In genomic region chr12:93244514-93245077, GRCh38 we compare ENCODE assay signal across 10 cellular contexts.
A peak's percentile ranks its signal among the peaks of the same experiment; 100 is the strongest.
DNase-seq lines count a peak whose midpoint lies in the region; ATAC-seq, FAIRE-seq and TF ChIP-seq lines count a peak whose summit lies in the region.
"Had no signal": no experiment of that assay in that cellular context is flagged by ENCODE, and none has a peak within 500 bp of the region (broad histone marks: within the 10 kb centered on the region; RNA-seq: fewer than 3 reads in every experiment).

No MANE protein-coding gene starts in this region.

- H3K36me3 ChIP-seq in keratinocyte (ENCODE audit: control insufficient read depth in 2 of 2, extremely low read depth in 1 of 2, insufficient read depth in 2 of 2, low read length in 2 of 2) (no peaks in the 10 kb centered on the region), subcutaneous abdominal adipose tissue (ENCODE audit: control insufficient read depth in 5 of 5, insufficient read depth in 5 of 5, low read length in 5 of 5) (no peaks in the 10 kb centered on the region)
- H3K36me3 ChIP-seq: BLaER1 had no signal

- H3K27me3 ChIP-seq in keratinocyte (ENCODE audit: control insufficient read depth, extremely low read depth, insufficient read depth, low read length): no peaks in the 10 kb centered on the region
- H3K27me3 ChIP-seq in subcutaneous abdominal adipose tissue (ENCODE audit: control insufficient read depth in 5 of 5, insufficient read depth in 4 of 5, low read length in 5 of 5): no peaks in the 10 kb centered on the region
- no peaks in the 10 kb centered on the region for H3K27me3 ChIP-seq in foreskin keratinocyte
- H3K27me3 ChIP-seq: BLaER1 had no signal

- no peak overlapping the region for H3K4me3 Mint-ChIP-seq in activated CD8-positive, alpha-beta memory T cell treated with anti-CD3 and anti-CD28 coated beads, Interleukin-2, amount 10 ng/mL, durations not matched to agents 7 days and 5 days

- dilution Hi-C loops in keratinocyte (cut with MboI; ENCODE audit: extremely low pct_ligation_motif_present, low sequenced_read_pairs): no loop called here

- H4K20me1 ChIP-seq in keratinocyte (ENCODE audit: control insufficient read depth, extremely low read depth, insufficient read depth, low read length): no peaks in the 10 kb centered on the region
- H4K20me1 ChIP-seq: BLaER1 had no signal

- H3K4me1 Mint-ChIP-seq in activated CD8-positive, alpha-beta memory T cell treated with anti-CD3 and anti-CD28 coated beads, Interleukin-2, amount 10 ng/mL, durations not matched to agents 7 days and 5 days: peaks cover 38% of the 10 kb centered on the region

- H3K36me3 Mint-ChIP-seq in activated CD8-positive, alpha-beta memory T cell treated with anti-CD3 and anti-CD28 coated beads, Interleukin-2, amount 10 ng/mL, durations not matched to agents 7 days and 5 days: no peaks in the 10 kb centered on the region

- no peak for DNase-seq in activated CD8-positive, alpha-beta memory T cell treated with anti-CD3 and anti-CD28 coated beads, Interleukin-2, amount 10 ng/mL, durations not matched to agents 7 days and 5 days
- DNase-seq in activated CD8-positive, alpha-beta memory T cell treated with anti-CD3 and anti-CD28 coated beads for 24 hours: no peak
- no peak for DNase-seq in Jurkat, Clone E6-1 (ENCODE audit: low read depth, low spot score)
- no peak for DNase-seq in keratinocyte (ENCODE audit: low read depth, low spot score)
- no peak for DNase-seq in foreskin keratinocyte
- no peak for DNase-seq in NCI-H146 (lab: John Stamatoyannopoulos, UW)
- DNase-seq: NCI-H1694 had no signal

- H3K27ac ChIP-seq in keratinocyte (ENCODE audit: control insufficient read depth, insufficient read depth, low read length) (no peak overlapping the region), subcutaneous abdominal adipose tissue (ENCODE audit: low read depth, low read length) (peak overlapping the region; percentile 12), foreskin keratinocyte (no peak overlapping the region)
- H3K27ac ChIP-seq: BLaER1 had no signal

- H3K4me3 ChIP-seq in Jurkat, Clone E6-1 (ENCODE audit: low read length): peak overlapping the region; percentile 22
- H3K4me3 ChIP-seq in keratinocyte (ENCODE audit: control insufficient read depth in 2 of 3, extremely low read depth in 1 of 3, insufficient read depth in 2 of 3, low read depth in 1 of 3, low read length in 3 of 3): no peak overlapping the region
- no peak overlapping the region for H3K4me3 ChIP-seq in subcutaneous abdominal adipose tissue (ENCODE audit: low read depth in 1 of 5, low read length in 5 of 5)
- H3K4me3 ChIP-seq: BLaER1 had no signal

- TF ChIP-seq CTCF in keratinocyte (optimal IDR thresholded peaks at IDR 0.05 in 1 of 3, IDR thresholded peaks at IDR 0.05 in 1 of 3, conservative IDR thresholded peaks at IDR 0.05 in 1 of 3; ENCODE audit: extremely low read depth in 1 of 3, insufficient read depth in 2 of 3, low read length in 3 of 3) (no peak), foreskin keratinocyte (conservative IDR thresholded peaks at IDR 0.05) (no peak)

- H3K9me1 ChIP-seq in keratinocyte (ENCODE audit: control insufficient read depth, extremely low read depth, insufficient read depth, low read length): no peaks in the 10 kb centered on the region

- CTCF ChIA-PET in activated CD8-positive, alpha-beta memory T cell treated with anti-CD3 and anti-CD28 coated beads, Interleukin-2, amount 10 ng/mL, durations not matched to agents 7 days and 5 days (lab: Charles Lee): interaction anchor here (1.6 to 1.9 kb wide), 2 partner anchors 147 to 175 kb away, joined by 6 to 7 read pairs; no protein-coding TSS in a partner anchor

- H3K4me1 ChIP-seq in keratinocyte (ENCODE audit: control insufficient read depth, extremely low read depth, insufficient read depth, low read length) (peaks cover 12% of the 10 kb centered on the region), subcutaneous abdominal adipose tissue (ENCODE audit: control insufficient read depth in 5 of 5, insufficient read depth in 5 of 5, low read length in 5 of 5) (peaks cover 0 to 28% (median 20%) of the 10 kb centered on the region in 5 donors), foreskin keratinocyte (peaks cover 9% of the 10 kb centered on the region)
- H3K4me1 ChIP-seq: BLaER1 had no signal

- H3K79me2 ChIP-seq in keratinocyte (ENCODE audit: control insufficient read depth, insufficient read depth, low read length): no peaks in the 10 kb centered on the region

- H3K27ac Mint-ChIP-seq in activated CD8-positive, alpha-beta memory T cell treated with anti-CD3 and anti-CD28 coated beads, Interleukin-2, amount 10 ng/mL, durations not matched to agents 7 days and 5 days: peak overlapping the region; percentile 55

- no peak for FAIRE-seq in keratinocyte (lab: Jason Lieb, UNC)

- no peaks in the 10 kb centered on the region for H3K27me3 Mint-ChIP-seq in activated CD8-positive, alpha-beta memory T cell treated with anti-CD3 and anti-CD28 coated beads, Interleukin-2, amount 10 ng/mL, durations not matched to agents 7 days and 5 days

- no peaks in the 10 kb centered on the region for H3K9me3 ChIP-seq in keratinocyte (ENCODE audit: control insufficient read depth, low read depth, low read length)
- H3K9me3 ChIP-seq in subcutaneous abdominal adipose tissue (ENCODE audit: control insufficient read depth in 5 of 5, low read length in 5 of 5): peaks cover 0 to 3% (median under 1%) of the 10 kb centered on the region in 5 donors

- no peak overlapping the region for H2AFZ ChIP-seq in keratinocyte (ENCODE audit: control insufficient read depth, low read length)

- no peak overlapping the region for H3K9ac ChIP-seq in keratinocyte (ENCODE audit: control insufficient read depth, extremely low read depth, insufficient read depth, low read length)
- no peak overlapping the region for H3K9ac ChIP-seq in subcutaneous abdominal adipose tissue (ENCODE audit: low read length in 5 of 5)
- H3K9ac ChIP-seq: BLaER1 had no signal

- H3K9me3 Mint-ChIP-seq in activated CD8-positive, alpha-beta memory T cell treated with anti-CD3 and anti-CD28 coated beads, Interleukin-2, amount 10 ng/mL, durations not matched to agents 7 days and 5 days (ENCODE audit: low read depth): peaks cover 2% of the 10 kb centered on the region

- H3K4me2 ChIP-seq in keratinocyte (ENCODE audit: control insufficient read depth, extremely low read depth, insufficient read depth, low read depth, low read length): peak overlapping the region; percentile 13
- H3K4me2 ChIP-seq: BLaER1 had no signal

- no peak for ATAC-seq in activated CD8-positive, alpha-beta memory T cell treated with anti-CD3 and anti-CD28 coated beads, Interleukin-2, amount 10 ng/mL, durations not matched to agents 7 days and 5 days
- no peak for ATAC-seq in foreskin keratinocyte
- ATAC-seq in GM18858 (IDR thresholded peaks at IDR 0.05; ENCODE audit: unreplicated experiment): no peak
